ENCODE assay signal across 16 cellular contexts in genomic region chr1:230342019-230342418, GRCh38.
A peak's percentile ranks its signal among the peaks of the same experiment; 100 is the strongest.
DNase-seq lines count a peak whose midpoint lies in the region; ATAC-seq and TF ChIP-seq lines count a peak whose summit lies in the region.
"Had no signal": no experiment of that assay in that cellular context is flagged by ENCODE, and none has a peak within 500 bp of the region (broad histone marks: within the 10 kb centered on the region; RNA-seq: fewer than 3 reads in every experiment).

No MANE protein-coding gene starts in this region.

- H3K4me3 ChIP-seq in HEK293 (ENCODE audit: low read depth, low read length) (no peak overlapping the region), WERI-Rb-1 (ENCODE audit: low read depth, low read length) (no peak overlapping the region)
- H3K4me3 ChIP-seq in naive thymus-derived CD4-positive, alpha-beta T cell (ENCODE audit: low read length), result no peak overlapping the region
- H3K4me3 ChIP-seq: PC-9 had no signal

- POLR2A ChIA-PET in HEK293 (lab: Yijun Ruan, JAX), result no interaction called here
- POLR2A ChIA-PET in naive thymus-derived CD4-positive, alpha-beta T cell (lab: Charles Lee), result no interaction called here

- H3K9me3 Mint-ChIP-seq in naive thymus-derived CD4-positive, alpha-beta T cell, result no peaks in the 10 kb centered on the region
- H3K9me3 Mint-ChIP-seq: CD4-positive, alpha-beta T cell had no signal

- H3K27ac Mint-ChIP-seq in naive thymus-derived CD4-positive, alpha-beta T cell, result no peak overlapping the region
- H3K27ac Mint-ChIP-seq: CD4-positive, alpha-beta T cell had no signal

- DNase-seq in WERI-Rb-1, result peak; percentile 57
- peak; percentile 67 for DNase-seq in pons (ENCODE audit: low spot score)
- no peak for DNase-seq in SK-N-DZ (ENCODE audit: low spot score)
- no peak for DNase-seq in naive thymus-derived CD4-positive, alpha-beta T cell
- DNase-seq: BE2C; CD4-positive, alpha-beta T cell; HCEC 1CT; KBM-7; NCI-H1417 treated with DMSO at 0.1 percent for 48 hours; NCI-H1930; NCI-H2171; NCI-H446 treated with DMSO at 0.1 percent for 48 hours; PC-9 had no signal

- CTCF ChIA-PET in HEK293 (lab: Yijun Ruan, JAX), result interaction anchor here (0.9 kb wide), 1 partner anchor 27 kb away, joined by 3 read pairs; no protein-coding TSS in a partner anchor
- CTCF ChIA-PET in naive thymus-derived CD4-positive, alpha-beta T cell (lab: Charles Lee), result no interaction called here

- TF ChIP-seq CTCF in HEK293 (tag by site-specific recombination; IDR thresholded peaks at IDR 0.05) (no peak), WERI-Rb-1 (IDR thresholded peaks at IDR 0.05; ENCODE audit: low read depth, low read length) (no peak)

- intact Hi-C loops in naive thymus-derived CD4-positive, alpha-beta T cell (cut with micrococcal nuclease), result no loop called here

- no peaks in the 10 kb centered on the region for H3K27me3 ChIP-seq in WERI-Rb-1 (ENCODE audit: insufficient read depth, low read depth, severe bottlenecking)
- H3K27me3 ChIP-seq in naive thymus-derived CD4-positive, alpha-beta T cell (ENCODE audit: control insufficient read depth in 2 of 2, insufficient read depth in 2 of 2, low read length in 2 of 2), result no peaks in the 10 kb centered on the region
- H3K27me3 ChIP-seq: BE2C had no signal

- H3K27me3 Mint-ChIP-seq in naive thymus-derived CD4-positive, alpha-beta T cell, result peaks cover 5 to 22% (median 16%) of the 10 kb centered on the region in 5 donors

- H3K27ac ChIP-seq in HEK293 (ENCODE audit: extremely low read depth, low read depth, low read length) (no peak overlapping the region), WERI-Rb-1 (no peak overlapping the region), cingulate gyrus (ENCODE audit: low read depth, low read length) (peak overlapping the region; percentile 99)
- no peak overlapping the region for H3K27ac ChIP-seq in naive thymus-derived CD4-positive, alpha-beta T cell (ENCODE audit: low read depth, low read length)
- H3K27ac ChIP-seq: PC-9 had no signal

- no peaks in the 10 kb centered on the region for H3K4me1 ChIP-seq in HEK293 (ENCODE audit: control insufficient read depth, insufficient read depth, low read length)
- H3K4me1 ChIP-seq in naive thymus-derived CD4-positive, alpha-beta T cell (ENCODE audit: control insufficient read depth in 2 of 2, insufficient read depth in 2 of 2, low read length in 2 of 2), result no peaks in the 10 kb centered on the region

- H3K4me3 Mint-ChIP-seq in naive thymus-derived CD4-positive, alpha-beta T cell, result no peak overlapping the region
- H3K4me3 Mint-ChIP-seq: CD4-positive, alpha-beta T cell had no signal

- H3K9me3 ChIP-seq in HEK293 (ENCODE audit: control insufficient read depth, insufficient read depth, low read depth, low read length) (no peaks in the 10 kb centered on the region), WERI-Rb-1 (ENCODE audit: severe bottlenecking) (no peaks in the 10 kb centered on the region)
- no peaks in the 10 kb centered on the region for H3K9me3 ChIP-seq in naive thymus-derived CD4-positive, alpha-beta T cell (ENCODE audit: control insufficient read depth in 2 of 3, low read length in 3 of 3)
- H3K9me3 ChIP-seq: BE2C had no signal

- ATAC-seq in naive thymus-derived CD4-positive, alpha-beta T cell, result no peak
- ATAC-seq in GM18858 (IDR thresholded peaks at IDR 0.05; ENCODE audit: unreplicated experiment), result no peak

- H3K36me3 ChIP-seq in HEK293 (ENCODE audit: control insufficient read depth in 2 of 2, insufficient read depth in 1 of 2, low read length in 2 of 2) (no peaks in the 10 kb centered on the region), WERI-Rb-1 (peaks cover 6% of the 10 kb centered on the region; the same call in 1 of the 2 replicates)
- no peaks in the 10 kb centered on the region for H3K36me3 ChIP-seq in naive thymus-derived CD4-positive, alpha-beta T cell (ENCODE audit: control insufficient read depth in 2 of 3, insufficient read depth in 3 of 3, low read length in 3 of 3)
- H3K36me3 ChIP-seq: BE2C had no signal

- no peaks in the 10 kb centered on the region for H3K4me1 Mint-ChIP-seq in naive thymus-derived CD4-positive, alpha-beta T cell

- H3K36me3 Mint-ChIP-seq in naive thymus-derived CD4-positive, alpha-beta T cell, result no peaks in the 10 kb centered on the region

TF ChIP-seq in HEK293, 187 proteins besides CTCF, POLR2A, EP300 and RAD21:
- TF ChIP-seq PRDM2 (tag by site-specific recombination; IDR thresholded peaks at IDR 0.05; ENCODE audit: borderline replicate concordance) (no peak), ZNF341 (tag by site-specific recombination; IDR thresholded peaks at IDR 0.05; ENCODE audit: low read depth) (peak; percentile 82), KLF9 (tag by site-specific recombination; IDR thresholded peaks at IDR 0.05; ENCODE audit: low read depth) (no peak)

Comparison
In these comparisons a context has a peak if more than half of its experiments do, and no peak if none do; other contexts are left out.
1. DNase-seq: peak in WERI-Rb-1 (single experiment) and pons (single experiment); none in SK-N-DZ (single experiment) and naive thymus-derived CD4-positive, alpha-beta T cell (0 of 9).